ENCODE assay signal across 1 cellular context in the genomic region with DNA sequence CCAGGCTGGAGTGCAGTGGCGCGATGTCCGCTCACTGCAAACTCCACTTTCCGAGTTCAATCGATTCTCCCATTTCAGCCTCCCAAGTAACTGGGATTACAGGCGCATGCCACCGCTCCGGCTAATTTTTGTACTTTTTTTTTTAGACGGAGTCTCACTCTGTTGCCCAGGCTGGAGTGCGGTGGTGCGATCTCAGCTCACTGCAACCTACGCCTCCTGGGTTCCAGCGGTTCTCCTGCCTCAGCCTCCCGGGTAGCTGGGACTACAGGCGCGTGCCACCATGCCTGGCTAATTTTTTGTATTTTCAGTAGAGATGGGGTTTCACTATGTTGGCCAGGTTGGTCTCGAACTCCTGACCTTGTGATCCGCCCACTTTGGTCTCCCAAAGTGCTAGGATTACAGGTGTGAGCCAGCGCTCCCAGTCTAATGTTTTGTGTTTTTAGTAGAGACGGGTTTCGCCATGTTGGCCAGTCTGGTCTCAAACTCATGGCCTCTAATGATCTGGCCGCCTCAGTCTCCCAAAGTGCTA. TPM values are rescaled to one million over a fixed set of nuclear protein-coding genes. Genes with fewer than 3 reads are reported as not detected.
"Had no signal": no experiment of that assay in that cellular context is flagged by ENCODE, and none has a peak within 500 bp of the region (broad histone marks: within the 10 kb centered on the region; RNA-seq: fewer than 3 reads in every experiment).

No MANE protein-coding gene starts in this region.

RNA-seq across cellular contexts. Expression of gene PBX4, which starts 47.0 kb away (rescaled TPM):
- total RNA-seq: gastrocnemius medialis had no signal
